ENCODE assay signal across 1 cellular context in genomic region chr20:63610581-63611435, GRCh38.
TF ChIP-seq lines count a peak whose summit lies in the region.

No MANE protein-coding gene starts in this region.

TF ChIP-seq in WTC11, 78 proteins besides CTCF, POLR2A, EP300 and RAD21 (continued from another document):
- no peak for TF ChIP-seq E2F4 (CRISPR knock-in tag; IDR thresholded peaks at IDR 0.05; ENCODE audit: borderline replicate concordance, low read depth)
- TF ChIP-seq CREB1 (CRISPR knock-in tag; IDR thresholded peaks at IDR 0.05) = no peak
- TF ChIP-seq SMAD3 (CRISPR knock-in tag; IDR thresholded peaks at IDR 0.05; ENCODE audit: borderline replicate concordance) = no peak
- TF ChIP-seq ZBTB21 (CRISPR knock-in tag; IDR thresholded peaks at IDR 0.05; ENCODE audit: borderline replicate concordance) = no peak
- no peak for TF ChIP-seq MXD4 (CRISPR knock-in tag; IDR thresholded peaks at IDR 0.05; ENCODE audit: borderline replicate concordance)
- TF ChIP-seq PRRX2 (CRISPR knock-in tag; IDR thresholded peaks at IDR 0.05) = no peak
- no peak for TF ChIP-seq FOXK1 (CRISPR knock-in tag; IDR thresholded peaks at IDR 0.05)
- TF ChIP-seq E2F1 (CRISPR knock-in tag; IDR thresholded peaks at IDR 0.05) = no peak
- TF ChIP-seq, protein P1, sequence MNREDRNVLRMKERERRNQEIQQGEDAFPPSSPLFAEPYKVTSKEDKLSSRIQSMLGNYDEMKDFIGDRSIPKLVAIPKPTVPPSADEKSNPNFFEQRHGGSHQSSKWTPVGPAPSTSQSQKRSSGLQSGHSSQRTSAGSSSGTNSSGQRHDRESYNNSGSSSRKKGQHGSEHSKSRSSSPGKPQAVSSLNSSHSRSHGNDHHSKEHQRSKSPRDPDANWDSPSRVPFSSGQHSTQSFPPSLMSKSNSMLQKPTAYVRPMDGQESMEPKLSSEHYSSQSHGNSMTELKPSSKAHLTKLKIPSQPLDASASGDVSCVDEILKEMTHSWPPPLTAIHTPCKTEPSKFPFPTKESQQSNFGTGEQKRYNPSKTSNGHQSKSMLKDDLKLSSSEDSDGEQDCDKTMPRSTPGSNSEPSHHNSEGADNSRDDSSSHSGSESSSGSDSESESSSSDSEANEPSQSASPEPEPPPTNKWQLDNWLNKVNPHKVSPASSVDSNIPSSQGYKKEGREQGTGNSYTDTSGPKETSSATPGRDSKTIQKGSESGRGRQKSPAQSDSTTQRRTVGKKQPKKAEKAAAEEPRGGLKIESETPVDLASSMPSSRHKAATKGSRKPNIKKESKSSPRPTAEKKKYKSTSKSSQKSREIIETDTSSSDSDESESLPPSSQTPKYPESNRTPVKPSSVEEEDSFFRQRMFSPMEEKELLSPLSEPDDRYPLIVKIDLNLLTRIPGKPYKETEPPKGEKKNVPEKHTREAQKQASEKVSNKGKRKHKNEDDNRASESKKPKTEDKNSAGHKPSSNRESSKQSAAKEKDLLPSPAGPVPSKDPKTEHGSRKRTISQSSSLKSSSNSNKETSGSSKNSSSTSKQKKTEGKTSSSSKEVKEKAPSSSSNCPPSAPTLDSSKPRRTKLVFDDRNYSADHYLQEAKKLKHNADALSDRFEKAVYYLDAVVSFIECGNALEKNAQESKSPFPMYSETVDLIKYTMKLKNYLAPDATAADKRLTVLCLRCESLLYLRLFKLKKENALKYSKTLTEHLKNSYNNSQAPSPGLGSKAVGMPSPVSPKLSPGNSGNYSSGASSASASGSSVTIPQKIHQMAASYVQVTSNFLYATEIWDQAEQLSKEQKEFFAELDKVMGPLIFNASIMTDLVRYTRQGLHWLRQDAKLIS (CRISPR knock-in tag; IDR thresholded peaks at IDR 0.05; ENCODE audit: borderline replicate concordance) = no peak
- TF ChIP-seq, protein P2, sequence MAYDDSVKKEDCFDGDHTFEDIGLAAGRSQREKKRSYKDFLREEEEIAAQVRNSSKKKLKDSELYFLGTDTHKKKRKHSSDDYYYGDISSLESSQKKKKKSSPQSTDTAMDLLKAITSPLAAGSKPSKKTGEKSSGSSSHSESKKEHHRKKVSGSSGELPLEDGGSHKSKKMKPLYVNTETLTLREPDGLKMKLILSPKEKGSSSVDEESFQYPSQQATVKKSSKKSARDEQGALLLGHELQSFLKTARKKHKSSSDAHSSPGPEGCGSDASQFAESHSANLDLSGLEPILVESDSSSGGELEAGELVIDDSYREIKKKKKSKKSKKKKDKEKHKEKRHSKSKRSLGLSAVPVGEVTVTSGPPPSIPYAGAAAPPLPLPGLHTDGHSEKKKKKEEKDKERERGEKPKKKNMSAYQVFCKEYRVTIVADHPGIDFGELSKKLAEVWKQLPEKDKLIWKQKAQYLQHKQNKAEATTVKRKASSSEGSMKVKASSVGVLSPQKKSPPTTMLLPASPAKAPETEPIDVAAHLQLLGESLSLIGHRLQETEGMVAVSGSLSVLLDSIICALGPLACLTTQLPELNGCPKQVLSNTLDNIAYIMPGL (CRISPR knock-in tag; IDR thresholded peaks at IDR 0.05) = no peak
